In genomic region chr22:38921126-38921525, GRCh38 we compare ENCODE assay signal across 20 cellular contexts. TPM values are rescaled to one million over a fixed set of nuclear protein-coding genes. Genes with fewer than 3 reads are reported as not detected.
DNase-seq lines count a peak whose midpoint lies in the region; ATAC-seq and TF ChIP-seq lines count a peak whose summit lies in the region.
"Had no signal": no experiment of that assay in that cellular context is flagged by ENCODE, and none has a peak within 500 bp of the region (broad histone marks: within the 10 kb centered on the region; RNA-seq: fewer than 3 reads in every experiment).

No MANE protein-coding gene starts in this region.

- CTCF ChIA-PET in RWPE1 (lab: Yijun Ruan, JAX) = interaction anchor here (0.6 to 1.4 kb wide), 3 partner anchors 10 to 156 kb away, joined by 3 read pairs; no protein-coding TSS in a partner anchor

- H3K9me3 ChIP-seq in lower lobe of right lung = no peaks in the 10 kb centered on the region
- H3K9me3 ChIP-seq: SK-N-SH had no signal

- intact Hi-C loops in lower lobe of right lung (cut with DNase I) = no loop called here

- H3K36me3 ChIP-seq in lower lobe of right lung = no peaks in the 10 kb centered on the region

- H3K4me3 ChIP-seq in lower lobe of right lung = no peak overlapping the region

- no peak for ATAC-seq in lower lobe of right lung
- no peak for ATAC-seq in GM18873 (IDR thresholded peaks at IDR 0.05; ENCODE audit: low FRiP score, unreplicated experiment)
- ATAC-seq in GM18870 (IDR thresholded peaks at IDR 0.05; ENCODE audit: unreplicated experiment) = no peak
- ATAC-seq: activated naive CD8-positive, alpha-beta T cell treated with anti-CD3 and anti-CD28 coated beads, Interleukin-2, amount 50 U/mL, for 24 hours; naive thymus-derived CD4-positive, alpha-beta T cell; stimulated activated naive CD8-positive, alpha-beta T cell treated with anti-CD3 and anti-CD28 coated beads, Interleukin-15, amount 100 ng/mL, for 72 hours had no signal

- POLR2A ChIA-PET in RWPE1 (lab: Yijun Ruan, JAX; ENCODE audit: low non-redundant PET) = no interaction called here

- H3K27me3 ChIP-seq in lower lobe of right lung (ENCODE audit: low read depth) = no peaks in the 10 kb centered on the region

- no peak overlapping the region for H3K27ac ChIP-seq in RWPE1
- no peak overlapping the region for H3K27ac ChIP-seq in lower lobe of right lung

- DNase-seq in COR-L47 (lab: John Stamatoyannopoulos, UW) = peak; percentile 46
- DNase-seq in HPDE6-E6E7 (ENCODE audit: extremely low spot score) = peak; percentile 42
- peak; percentile 60 for DNase-seq in RWPE1 (ENCODE audit: low spot score)
- DNase-seq in lower lobe of right lung = peak; percentile 66
- no peak for DNase-seq in SK-N-DZ (ENCODE audit: low spot score)
- no peak for DNase-seq in activated effector memory CD4-positive, alpha-beta T cell treated with Interleukin-2 at 50 U/mL for 16 hours
- DNase-seq: activated CD4-positive, alpha-beta T cell treated with anti-CD3 and anti-CD28 coated beads, Interleukin-2, amount 50 U/mL, for 48 hours; activated naive CD8-positive, alpha-beta T cell treated with anti-CD3 and anti-CD28 coated beads, Interleukin-2, amount 50 U/mL, for 24 hours; activated T-cell treated with anti-CD3 and anti-CD28 coated beads, Interleukin-2, amount 50 U/mL, for 48 hours; AML-193; central memory CD4-positive, alpha-beta T cell; Kasumi-1; naive thymus-derived CD4-positive, alpha-beta T cell; SK-N-SH; stimulated activated CD4-positive, alpha-beta T cell treated with anti-CD3 and anti-CD28 coated beads, Interleukin-12 subunit alpha, Interleukin-12 subunit beta, amount 100 ng/mL, for 4 hours; stimulated activated naive CD8-positive, alpha-beta T cell treated with anti-CD3 and anti-CD28 coated beads, Interleukin-15, amount 100 ng/mL, for 72 hours had no signal

- no peak for TF ChIP-seq CTCF in RWPE1 (conservative IDR thresholded peaks at IDR 0.05; ENCODE audit: low read depth)
- no peak for TF ChIP-seq CTCF in lower lobe of right lung (IDR thresholded peaks at IDR 0.05)

- peaks cover 35% of the 10 kb centered on the region for H3K4me1 ChIP-seq in lower lobe of right lung

RNA-seq across cellular contexts. Expression of gene APOBEC3A, which starts 36.3 kb away (rescaled TPM):
- 14.2 TPM for total RNA-seq in lower lobe of right lung
- not detected in 2 replicates for polyA plus RNA-seq in SK-N-DZ (2014; cell fraction: cytosol; rRNA removed)
- not detected in 2 replicates for polyA plus RNA-seq in SK-N-DZ (2014; cell fraction: nucleus; rRNA removed)
- total RNA-seq: fibroblast of villous mesenchyme, progenitor cell of endocrine pancreas had no signal
- polyA plus RNA-seq: SK-N-SH had no signal

RNA-seq across cellular contexts. Expression of gene CBX6, which starts 49.1 kb away (rescaled TPM):
- total RNA-seq in lower lobe of right lung = 54.7 TPM
- 9.2 and 11.0 TPM in 2 replicates for polyA plus RNA-seq in SK-N-DZ (2014; cell fraction: cytosol; rRNA removed)
- polyA plus RNA-seq in SK-N-DZ (2014; cell fraction: nucleus; rRNA removed) = 24.2 and 30.2 TPM in 2 replicates

Comparison
In these comparisons a context has a peak if more than half of its experiments do, and no peak if none do; other contexts are left out.
1. DNase-seq: peak in COR-L47 (single experiment), HPDE6-E6E7 (single experiment), RWPE1 (single experiment) and lower lobe of right lung (single experiment); none in SK-N-DZ (single experiment) and activated effector memory CD4-positive, alpha-beta T cell treated with Interleukin-2 at 50 U/mL for 16 hours (single experiment).